Comparison of ENCODE assay signal across 11 cellular contexts in the genomic region with DNA sequence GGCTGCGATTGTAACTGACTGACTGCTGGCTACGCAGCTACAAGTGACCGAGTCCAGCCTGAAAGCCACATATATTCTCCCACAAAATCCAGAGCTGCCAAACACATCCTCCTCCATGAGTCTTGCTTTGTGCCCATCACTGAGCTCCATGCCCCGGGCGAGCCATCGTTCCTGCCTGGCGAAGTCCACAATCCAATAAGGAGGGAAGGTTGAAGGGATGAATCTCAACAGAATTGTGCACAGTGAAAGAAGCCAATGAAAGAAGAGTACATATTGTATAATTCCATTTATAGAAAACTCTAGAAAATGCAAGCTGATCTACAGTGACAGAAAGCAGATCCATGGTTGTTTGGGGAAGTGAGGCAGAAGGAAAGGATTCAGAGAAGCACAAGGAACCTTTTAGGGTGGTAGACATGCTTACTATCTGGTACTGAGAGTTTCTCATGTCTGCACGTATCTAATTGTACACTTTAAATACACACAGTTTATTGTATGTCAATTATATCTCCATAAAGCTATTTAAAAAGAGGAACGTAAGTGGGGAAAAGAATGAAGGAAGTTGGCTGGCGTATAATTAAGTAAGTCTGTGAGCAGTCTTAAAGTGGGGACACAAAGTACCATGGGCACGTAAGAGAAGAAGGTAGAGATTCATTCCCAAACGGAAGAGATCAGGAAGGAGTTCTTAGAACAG.
DNase-seq lines count a peak whose midpoint lies in the region; ATAC-seq and TF ChIP-seq lines count a peak whose summit lies in the region.
"Had no signal": no experiment of that assay in that cellular context is flagged by ENCODE, and none has a peak within 500 bp of the region (broad histone marks: within the 10 kb centered on the region; RNA-seq: fewer than 3 reads in every experiment).

No MANE protein-coding gene starts in this region.

- H3K4me1 ChIP-seq in mucosa of rectum (ENCODE audit: control insufficient read depth in 2 of 2, insufficient read depth in 2 of 2, low read length in 2 of 2) (peaks cover 62 to 73% of the 10 kb centered on the region in 2 donors), suprapubic skin (peaks cover 51% of the 10 kb centered on the region), SJCRH30 (peaks cover 59% of the 10 kb centered on the region)

- no peaks in the 10 kb centered on the region for H3K36me3 ChIP-seq in mucosa of rectum (ENCODE audit: control insufficient read depth in 2 of 2, insufficient read depth in 2 of 2, low read length in 2 of 2)
- no peaks in the 10 kb centered on the region for H3K36me3 ChIP-seq in suprapubic skin
- H3K36me3 ChIP-seq in SJCRH30: no peaks in the 10 kb centered on the region

- WGBS in suprapubic skin: 77% methylated on average over 12 of the region's 12 CpGs

- H3K27ac ChIP-seq in dorsolateral prefrontal cortex (peak overlapping the region in 33 of 59 donors; percentile 2 to 63 (median 35)), mucosa of rectum (ENCODE audit: low read depth in 2 of 2, low read length in 2 of 2) (peak overlapping the region; percentile 88 to 93), suprapubic skin (peak overlapping the region; percentile 34), SJCRH30 (no peak overlapping the region)

- ATAC-seq in GM19455 (IDR thresholded peaks at IDR 0.05; ENCODE audit: unreplicated experiment): no peak
- ATAC-seq: WTC11 had no signal

- no peak for TF ChIP-seq POLR2A in suprapubic skin (IDR thresholded peaks at IDR 0.05)

- TF ChIP-seq CTCF in dorsolateral prefrontal cortex (IDR thresholded peaks at IDR 0.05 in 54 of 56, conservative IDR thresholded peaks at IDR 0.05 in 2 of 56; ENCODE audit: low read depth in 1 of 56, partially characterized antibody in 56 of 56) (no peak), suprapubic skin (IDR thresholded peaks at IDR 0.05) (no peak)

- H3K9me3 ChIP-seq in mucosa of rectum (ENCODE audit: control insufficient read depth in 2 of 2, low read length in 2 of 2): no peaks in the 10 kb centered on the region
- H3K9me3 ChIP-seq in suprapubic skin: no peaks in the 10 kb centered on the region
- no peaks in the 10 kb centered on the region for H3K9me3 ChIP-seq in SJCRH30 (replicated peaks)

- no peak for TF ChIP-seq EP300 in suprapubic skin (IDR thresholded peaks at IDR 0.05)

- DNase-seq in OCI-M1 (lab: John Stamatoyannopoulos, UW) (peak; percentile 75), dorsolateral prefrontal cortex (no peak), suprapubic skin (ENCODE audit: low spot score in 2 of 2) (no peak), SJCRH30 (no peak)
- DNase-seq in activated naive CD4-positive, alpha-beta T cell treated with Interleukin-2 at 50 U/mL for 16 hours: no peak
- DNase-seq: activated CD8-positive, alpha-beta memory T cell treated with anti-CD3 and anti-CD28 coated beads, Interleukin-2, amount 50 U/mL, for 4 hours; amniotic stem cell; NCI-H774 had no signal

- peak overlapping the region in 1 of 2 donors; percentile 64 for H3K9ac ChIP-seq in mucosa of rectum (ENCODE audit: low read depth in 1 of 2, low read length in 2 of 2)

- H3K4me3 ChIP-seq in dorsolateral prefrontal cortex (no peak overlapping the region), mucosa of rectum (ENCODE audit: low read length in 2 of 2) (no peak overlapping the region), suprapubic skin (no peak overlapping the region), SJCRH30 (no peak overlapping the region)

- H3K27me3 ChIP-seq in dorsolateral prefrontal cortex (no peaks in the 10 kb centered on the region), mucosa of rectum (ENCODE audit: control insufficient read depth in 2 of 2, insufficient read depth in 2 of 2, low read length in 2 of 2) (no peaks in the 10 kb centered on the region), suprapubic skin (no peaks in the 10 kb centered on the region), SJCRH30 (no peaks in the 10 kb centered on the region)

- intact Hi-C loops in dorsolateral prefrontal cortex (cut with DNase I): loop anchor here in 1 of 2 donors (5.0 to 10.0 kb wide), 4 partner anchors 37 to 855 kb away; a partner anchor contains a TSS
